ENCODE assay signal across 21 cellular contexts in genomic region chr19:6890421-6890913, GRCh38. TPM values are rescaled to one million over a fixed set of nuclear protein-coding genes. Genes with fewer than 3 reads are reported as not detected.
DNase-seq lines count a peak whose midpoint lies in the region; ATAC-seq, FAIRE-seq and TF ChIP-seq lines count a peak whose summit lies in the region.
"Had no signal": no experiment of that assay in that cellular context is flagged by ENCODE, and none has a peak within 500 bp of the region (broad histone marks: within the 10 kb centered on the region; RNA-seq: fewer than 3 reads in every experiment).

No MANE protein-coding gene starts in this region.

- H3K9me3 ChIP-seq in mucosa of descending colon = peaks cover 4% of the 10 kb centered on the region
- H3K9me3 ChIP-seq in lower lobe of right lung = peaks cover 13% of the 10 kb centered on the region
- H3K9me3 ChIP-seq: colonic mucosa, pancreas, thoracic aorta had no signal

- no peak overlapping the region for H3K4me3 Mint-ChIP-seq in activated CD8-positive, alpha-beta memory T cell treated with anti-CD3 and anti-CD28 coated beads, Interleukin-2, amount 10 ng/mL, durations not matched to agents 7 days and 5 days
- peak overlapping the region; percentile 45 for H3K4me3 Mint-ChIP-seq in activated T-helper 1 cell treated with anti-CD3 and anti-CD28 coated beads, Interleukin-12 subunit alpha, Interleukin-12 subunit beta, Interleukin-2, Interleukin-4 antibody, amounts not matched to agents 30 ng/mL and 10 ng/mL and 1 ng/mL, durations not matched to agents 14 hours and 24 hours and 36 hours

- peaks cover 45% of the 10 kb centered on the region for H3K4me1 Mint-ChIP-seq in activated CD8-positive, alpha-beta memory T cell treated with anti-CD3 and anti-CD28 coated beads, Interleukin-2, amount 10 ng/mL, durations not matched to agents 7 days and 5 days
- peaks cover 61% of the 10 kb centered on the region for H3K4me1 Mint-ChIP-seq in activated T-helper 1 cell treated with anti-CD3 and anti-CD28 coated beads, Interleukin-12 subunit alpha, Interleukin-12 subunit beta, Interleukin-2, Interleukin-4 antibody, amounts not matched to agents 30 ng/mL and 10 ng/mL and 1 ng/mL, durations not matched to agents 14 hours and 24 hours and 36 hours (ENCODE audit: low read depth)

- no peaks in the 10 kb centered on the region for H3K4me1 ChIP-seq in mucosa of descending colon (ENCODE audit: low read depth)
- peaks cover 6% of the 10 kb centered on the region for H3K4me1 ChIP-seq in lower lobe of right lung
- H3K4me1 ChIP-seq: A549, colonic mucosa, pancreas had no signal

- no peaks in the 10 kb centered on the region for H3K27me3 ChIP-seq in HL-60 (ENCODE audit: insufficient read depth, poor library complexity, severe bottlenecking)
- H3K27me3 ChIP-seq in lower lobe of right lung (ENCODE audit: low read depth) = peaks cover 3% of the 10 kb centered on the region
- H3K27me3 ChIP-seq: brain microvascular endothelial cell, colonic mucosa, pancreas had no signal

- no peaks in the 10 kb centered on the region for H3K36me3 ChIP-seq in mucosa of descending colon (ENCODE audit: low read depth)
- no peaks in the 10 kb centered on the region for H3K36me3 ChIP-seq in lower lobe of right lung
- H3K36me3 ChIP-seq: brain microvascular endothelial cell, colonic mucosa, pancreas, thoracic aorta had no signal

- FAIRE-seq in D721Med (lab: Jason Lieb, UNC) = no peak
- FAIRE-seq: A549, H54, pancreas had no signal

- no peaks in the 10 kb centered on the region for H3K27me3 Mint-ChIP-seq in activated CD8-positive, alpha-beta memory T cell treated with anti-CD3 and anti-CD28 coated beads, Interleukin-2, amount 10 ng/mL, durations not matched to agents 7 days and 5 days
- H3K27me3 Mint-ChIP-seq in activated T-helper 1 cell treated with anti-CD3 and anti-CD28 coated beads, Interleukin-12 subunit alpha, Interleukin-12 subunit beta, Interleukin-2, Interleukin-4 antibody, amounts not matched to agents 30 ng/mL and 10 ng/mL and 1 ng/mL, durations not matched to agents 14 hours and 24 hours and 36 hours (ENCODE audit: insufficient read depth) = no peaks in the 10 kb centered on the region

- no peak for ATAC-seq in activated CD8-positive, alpha-beta memory T cell treated with anti-CD3 and anti-CD28 coated beads, Interleukin-2, amount 10 ng/mL, durations not matched to agents 7 days and 5 days
- peak; percentile 25 for ATAC-seq in mucosa of descending colon
- ATAC-seq in GM18511 (IDR thresholded peaks at IDR 0.05; ENCODE audit: unreplicated experiment) = no peak
- no peak for ATAC-seq in lower lobe of right lung
- ATAC-seq: A549, pancreas, sciatic nerve had no signal

- H3K4me3 ChIP-seq in HL-60 (replicated peaks; ENCODE audit: insufficient read depth, low read length) = no peak overlapping the region
- H3K4me3 ChIP-seq in mucosa of descending colon = no peak overlapping the region
- no peak overlapping the region for H3K4me3 ChIP-seq in lower lobe of right lung
- H3K4me3 ChIP-seq: A549, colonic mucosa, pancreas, PC-9, thoracic aorta had no signal

- peak overlapping the region; percentile 41 for H3K27ac Mint-ChIP-seq in activated CD8-positive, alpha-beta memory T cell treated with anti-CD3 and anti-CD28 coated beads, Interleukin-2, amount 10 ng/mL, durations not matched to agents 7 days and 5 days
- peak overlapping the region; percentile 91 for H3K27ac Mint-ChIP-seq in activated T-helper 1 cell treated with anti-CD3 and anti-CD28 coated beads, Interleukin-12 subunit alpha, Interleukin-12 subunit beta, Interleukin-2, Interleukin-4 antibody, amounts not matched to agents 30 ng/mL and 10 ng/mL and 1 ng/mL, durations not matched to agents 14 hours and 24 hours and 36 hours
- H3K27ac Mint-ChIP-seq: naive B cell had no signal

- peaks cover 14% of the 10 kb centered on the region for H3K36me3 Mint-ChIP-seq in activated CD8-positive, alpha-beta memory T cell treated with anti-CD3 and anti-CD28 coated beads, Interleukin-2, amount 10 ng/mL, durations not matched to agents 7 days and 5 days
- peaks cover 21% of the 10 kb centered on the region for H3K36me3 Mint-ChIP-seq in activated T-helper 1 cell treated with anti-CD3 and anti-CD28 coated beads, Interleukin-12 subunit alpha, Interleukin-12 subunit beta, Interleukin-2, Interleukin-4 antibody, amounts not matched to agents 30 ng/mL and 10 ng/mL and 1 ng/mL, durations not matched to agents 14 hours and 24 hours and 36 hours (ENCODE audit: low read depth)

- CTCF ChIA-PET in activated CD8-positive, alpha-beta memory T cell treated with anti-CD3 and anti-CD28 coated beads, Interleukin-2, amount 10 ng/mL, durations not matched to agents 7 days and 5 days (lab: Charles Lee) = interaction anchor here (0.7 to 1.5 kb wide), 9 partner anchors 9 to 1764 kb away, joined by 3 to 5 read pairs (median 4); no protein-coding TSS in a partner anchor

- DNase-seq in activated CD8-positive, alpha-beta memory T cell treated with anti-CD3 and anti-CD28 coated beads, Interleukin-2, amount 10 ng/mL, durations not matched to agents 7 days and 5 days = no peak
- no peak for DNase-seq in activated CD8-positive, alpha-beta memory T cell treated with anti-CD3 and anti-CD28 coated beads, Interleukin-2, amount 50 U/mL, for 48 hours
- no peak for DNase-seq in HL-60 (ENCODE audit: low read depth in 1 of 2, low spot score in 1 of 2)
- DNase-seq in activated T-helper 1 cell treated with anti-CD3 and anti-CD28 coated beads, Interleukin-12 subunit alpha, Interleukin-12 subunit beta, Interleukin-2, Interleukin-4 antibody, amounts not matched to agents 30 ng/mL and 10 ng/mL and 1 ng/mL, durations not matched to agents 14 hours and 24 hours and 36 hours (ENCODE audit: low spot score) = peak; percentile 22
- DNase-seq in mucosa of descending colon = no peak
- no peak for DNase-seq in lower lobe of right lung
- no peak for DNase-seq in D721Med (ENCODE audit: insufficient read length, low spot score)
- DNase-seq: brain microvascular endothelial cell, colonic mucosa, DMS153, naive B cell, NCI-H2029 treated with DMSO at 0.1 percent for 48 hours, pancreas, PC-9, SHP77 treated with DMSO at 0.1 percent for 48 hours had no signal

- H3K27ac ChIP-seq in HL-60 (replicated peaks) (peak overlapping the region; percentile 69), lower lobe of right lung (no peak overlapping the region)
- H3K27ac ChIP-seq: A549, brain microvascular endothelial cell, colonic mucosa, KMS-11, pancreas, PC-9, thoracic aorta had no signal

- H3K9me3 Mint-ChIP-seq in activated CD8-positive, alpha-beta memory T cell treated with anti-CD3 and anti-CD28 coated beads, Interleukin-2, amount 10 ng/mL, durations not matched to agents 7 days and 5 days (ENCODE audit: low read depth) = peaks cover 16% of the 10 kb centered on the region
- H3K9me3 Mint-ChIP-seq in activated T-helper 1 cell treated with anti-CD3 and anti-CD28 coated beads, Interleukin-12 subunit alpha, Interleukin-12 subunit beta, Interleukin-2, Interleukin-4 antibody, amounts not matched to agents 30 ng/mL and 10 ng/mL and 1 ng/mL, durations not matched to agents 14 hours and 24 hours and 36 hours = peaks cover 52% of the 10 kb centered on the region

- intact Hi-C loops in activated T-helper 1 cell treated with anti-CD3 and anti-CD28 coated beads, Interleukin-12 subunit alpha, Interleukin-12 subunit beta, Interleukin-2, Interleukin-4 antibody, amounts not matched to agents 30 ng/mL and 10 ng/mL and 1 ng/mL, durations not matched to agents 14 hours and 24 hours and 36 hours (cut with micrococcal nuclease) = loop anchor here (1.0 kb wide), 1 partner anchor 36 kb away; no protein-coding TSS in a partner anchor
- intact Hi-C loops in mucosa of descending colon (cut with DNase I, micrococcal nuclease) = no loop called here
- intact Hi-C loops in lower lobe of right lung (cut with DNase I) = no loop called here

- TF ChIP-seq CTCF in HL-60 (IDR thresholded peaks at IDR 0.05; ENCODE audit: insufficient read depth, low read length) = no peak
- no peak for TF ChIP-seq CTCF in mucosa of descending colon (IDR thresholded peaks at IDR 0.05)
- TF ChIP-seq CTCF in lower lobe of right lung (IDR thresholded peaks at IDR 0.05) = no peak
- TF ChIP-seq CTCF in D721Med (IDR thresholded peaks at IDR 0.05; ENCODE audit: insufficient read depth, missing control alignments) = no peak

RNA-seq across cellular contexts. Expression of gene ADGRE1, which starts 3.1 kb away (rescaled TPM):
- total RNA-seq in activated CD8-positive, alpha-beta memory T cell treated with anti-CD3 and anti-CD28 coated beads, Interleukin-2, amount 10 ng/mL, durations not matched to agents 7 days and 5 days = under 1 TPM; 0.44 to 0.54 TPM
- total RNA-seq in activated T-helper 1 cell treated with anti-CD3 and anti-CD28 coated beads, Interleukin-12 subunit alpha, Interleukin-12 subunit beta, Interleukin-2, Interleukin-4 antibody, amounts not matched to agents 30 ng/mL and 10 ng/mL and 1 ng/mL, durations not matched to agents 14 hours and 24 hours and 36 hours = 4.6 and 5.5 TPM in 2 replicates
- total RNA-seq in mucosa of descending colon = under 1 TPM; 0.16 to 0.87 (median 0.29) TPM
- total RNA-seq in lower lobe of right lung = 1.8 TPM
- total RNA-seq: PC-9 had no signal
